In genomic region chr6:11585426-11586016, GRCh38 we compare ENCODE assay signal across 9 cellular contexts. TPM values are rescaled to one million over a fixed set of nuclear protein-coding genes. Genes with fewer than 3 reads are reported as not detected.
DNase-seq lines count a peak whose midpoint lies in the region; ATAC-seq and TF ChIP-seq lines count a peak whose summit lies in the region.
"Had no signal": no experiment of that assay in that cellular context is flagged by ENCODE, and none has a peak within 500 bp of the region (broad histone marks: within the 10 kb centered on the region; RNA-seq: fewer than 3 reads in every experiment).

No MANE protein-coding gene starts in this region.

- POLR2A ChIA-PET in activated CD8-positive, alpha-beta T cell treated with anti-CD3 and anti-CD28 coated beads for 36 hours (lab: Charles Lee) = no interaction called here
- POLR2A ChIA-PET in activated CD8-positive, alpha-beta T cell treated with anti-CD3 and anti-CD28 coated beads, Interleukin-2, amount 10 ng/mL, durations not matched to agents 7 days and 5 days (lab: Charles Lee) = interaction anchor here (0.6 kb wide), 1 partner anchor 1180 kb away, joined by 3 read pairs; no protein-coding TSS in a partner anchor

- H3K4me1 ChIP-seq in lung (ENCODE audit: control insufficient read depth in 2 of 2, insufficient read depth in 2 of 2, low read length in 2 of 2) = peaks cover 0 to 2% of the 10 kb centered on the region in 2 donors

- ATAC-seq in activated CD8-positive, alpha-beta T cell treated with anti-CD3 and anti-CD28 coated beads for 36 hours = no peak
- ATAC-seq in activated CD8-positive, alpha-beta T cell treated with anti-CD3 and anti-CD28 coated beads, Interleukin-2, amount 10 ng/mL, durations not matched to agents 7 days and 5 days = no peak
- ATAC-seq in lung (ENCODE audit: insufficient read depth, low FRiP score) (no peak), GM18907 (IDR thresholded peaks at IDR 0.05; ENCODE audit: unreplicated experiment) (no peak), GM19351 (IDR thresholded peaks at IDR 0.05; ENCODE audit: unreplicated experiment) (no peak)

- H3K9me3 ChIP-seq in lung (ENCODE audit: control insufficient read depth in 2 of 2, insufficient read depth in 1 of 2, low read length in 1 of 2) = no peaks in the 10 kb centered on the region

- no peak overlapping the region for H3K4me3 ChIP-seq in lung

- H3K36me3 Mint-ChIP-seq in activated CD8-positive, alpha-beta T cell treated with anti-CD3 and anti-CD28 coated beads for 36 hours (ENCODE audit: low read depth) = no peaks in the 10 kb centered on the region
- no peaks in the 10 kb centered on the region for H3K36me3 Mint-ChIP-seq in activated CD8-positive, alpha-beta T cell treated with anti-CD3 and anti-CD28 coated beads, Interleukin-2, amount 10 ng/mL, durations not matched to agents 7 days and 5 days (ENCODE audit: low read depth)
- H3K36me3 Mint-ChIP-seq in brain = no peaks in the 10 kb centered on the region
- H3K36me3 Mint-ChIP-seq: activated naive CD8-positive, alpha-beta T cell treated with anti-CD3 and anti-CD28 coated beads, Interleukin-2, amount 10 ng/mL, durations not matched to agents 7 days and 5 days had no signal

- no peak for DNase-seq in activated CD8-positive, alpha-beta T cell treated with anti-CD3 and anti-CD28 coated beads for 36 hours
- no peak for DNase-seq in activated CD8-positive, alpha-beta T cell treated with anti-CD3 and anti-CD28 coated beads, Interleukin-2, amount 10 ng/mL, durations not matched to agents 7 days and 5 days
- DNase-seq in NCI-H1694 (lab: John Stamatoyannopoulos, UW) (peak; percentile 24), lung (ENCODE audit: low spot score) (no peak), COLO668 (lab: John Stamatoyannopoulos, UW; ENCODE audit: unreplicated experiment) (no peak)
- DNase-seq: activated naive CD8-positive, alpha-beta T cell treated with anti-CD3 and anti-CD28 coated beads, Interleukin-2, amount 10 ng/mL, durations not matched to agents 7 days and 5 days had no signal

- H3K9me3 Mint-ChIP-seq in activated CD8-positive, alpha-beta T cell treated with anti-CD3 and anti-CD28 coated beads for 36 hours = no peaks in the 10 kb centered on the region
- no peaks in the 10 kb centered on the region for H3K9me3 Mint-ChIP-seq in activated CD8-positive, alpha-beta T cell treated with anti-CD3 and anti-CD28 coated beads, Interleukin-2, amount 10 ng/mL, durations not matched to agents 7 days and 5 days (ENCODE audit: insufficient read depth)
- H3K9me3 Mint-ChIP-seq in brain = peaks cover 0 to under 1% (median 0%) of the 10 kb centered on the region in 5 experiments
- H3K9me3 Mint-ChIP-seq: activated naive CD8-positive, alpha-beta T cell treated with anti-CD3 and anti-CD28 coated beads, Interleukin-2, amount 10 ng/mL, durations not matched to agents 7 days and 5 days had no signal

- WGBS in lung, 2 donors = 17 to 33% methylated on average over 1 of the region's 1 CpG

- peak; percentile 61 for TF ChIP-seq CTCF in activated CD8-positive, alpha-beta T cell treated with anti-CD3 and anti-CD28 coated beads for 36 hours (IDR thresholded peaks at IDR 0.05)
- peak; percentile 76 to 85 for TF ChIP-seq CTCF in brain (conservative IDR thresholded peaks at IDR 0.05)
- TF ChIP-seq CTCF in lung (IDR thresholded peaks at IDR 0.05; ENCODE audit: control extremely low read depth, extremely low read depth) = peak; percentile 43

- no peaks in the 10 kb centered on the region for H3K36me3 ChIP-seq in lung (ENCODE audit: control insufficient read depth in 2 of 2, insufficient read depth in 2 of 2, low read length in 2 of 2)

- intact Hi-C loops in activated CD8-positive, alpha-beta T cell treated with anti-CD3 and anti-CD28 coated beads for 36 hours (cut with micrococcal nuclease) = loop anchor here (5.0 kb wide), 1 partner anchor 1022 kb away; no protein-coding TSS in a partner anchor

- CTCF ChIA-PET in activated CD8-positive, alpha-beta T cell treated with anti-CD3 and anti-CD28 coated beads for 36 hours (lab: Charles Lee) = interaction anchor here (0.7 to 2.7 kb wide), 12 partner anchors 8 to 1021 kb away, joined by 3 to 10 read pairs (median 4); partner anchors contain the start of gene EDN1
- CTCF ChIA-PET in activated CD8-positive, alpha-beta T cell treated with anti-CD3 and anti-CD28 coated beads, Interleukin-2, amount 10 ng/mL, durations not matched to agents 7 days and 5 days (lab: Charles Lee) = interaction anchor here (1.1 to 2.4 kb wide), 4 partner anchors 10 to 704 kb away, joined by 3 to 9 read pairs (median 4); partner anchors contain the start of gene EDN1

- H3K4me3 Mint-ChIP-seq in activated CD8-positive, alpha-beta T cell treated with anti-CD3 and anti-CD28 coated beads for 36 hours = no peak overlapping the region
- no peak overlapping the region for H3K4me3 Mint-ChIP-seq in activated CD8-positive, alpha-beta T cell treated with anti-CD3 and anti-CD28 coated beads, Interleukin-2, amount 10 ng/mL, durations not matched to agents 7 days and 5 days
- no peak overlapping the region for H3K4me3 Mint-ChIP-seq in brain
- H3K4me3 Mint-ChIP-seq: activated naive CD8-positive, alpha-beta T cell treated with anti-CD3 and anti-CD28 coated beads, Interleukin-2, amount 10 ng/mL, durations not matched to agents 7 days and 5 days had no signal

- peaks cover 4% of the 10 kb centered on the region for H3K27me3 Mint-ChIP-seq in activated CD8-positive, alpha-beta T cell treated with anti-CD3 and anti-CD28 coated beads for 36 hours
- peaks cover 8% of the 10 kb centered on the region for H3K27me3 Mint-ChIP-seq in activated CD8-positive, alpha-beta T cell treated with anti-CD3 and anti-CD28 coated beads, Interleukin-2, amount 10 ng/mL, durations not matched to agents 7 days and 5 days (ENCODE audit: low read depth)
- peaks cover 3% of the 10 kb centered on the region for H3K27me3 Mint-ChIP-seq in brain

- no peaks in the 10 kb centered on the region for H3K4me1 Mint-ChIP-seq in activated CD8-positive, alpha-beta T cell treated with anti-CD3 and anti-CD28 coated beads for 36 hours (ENCODE audit: low read depth)
- H3K4me1 Mint-ChIP-seq in activated CD8-positive, alpha-beta T cell treated with anti-CD3 and anti-CD28 coated beads, Interleukin-2, amount 10 ng/mL, durations not matched to agents 7 days and 5 days (ENCODE audit: low read depth) = no peaks in the 10 kb centered on the region
- H3K4me1 Mint-ChIP-seq in brain = no peaks in the 10 kb centered on the region
- H3K4me1 Mint-ChIP-seq: activated naive CD8-positive, alpha-beta T cell treated with anti-CD3 and anti-CD28 coated beads, Interleukin-2, amount 10 ng/mL, durations not matched to agents 7 days and 5 days had no signal

- H3K27ac Mint-ChIP-seq in activated CD8-positive, alpha-beta T cell treated with anti-CD3 and anti-CD28 coated beads for 36 hours = no peak overlapping the region
- no peak overlapping the region for H3K27ac Mint-ChIP-seq in activated CD8-positive, alpha-beta T cell treated with anti-CD3 and anti-CD28 coated beads, Interleukin-2, amount 10 ng/mL, durations not matched to agents 7 days and 5 days
- peak overlapping the region in 2 of 5 experiments; percentile 37 to 42 for H3K27ac Mint-ChIP-seq in brain
- H3K27ac Mint-ChIP-seq: activated naive CD8-positive, alpha-beta T cell treated with anti-CD3 and anti-CD28 coated beads, Interleukin-2, amount 10 ng/mL, durations not matched to agents 7 days and 5 days had no signal

- no peak overlapping the region for H3K27ac ChIP-seq in lung (ENCODE audit: low read depth in 1 of 2, low read length in 1 of 2)

- H3K27me3 ChIP-seq in lung (ENCODE audit: control insufficient read depth, insufficient read depth) = no peaks in the 10 kb centered on the region

RNA-seq across cellular contexts. Expression of gene TMEM170B, which starts 48.0 kb away (rescaled TPM):
- total RNA-seq in activated CD8-positive, alpha-beta T cell treated with anti-CD3 and anti-CD28 coated beads for 36 hours = 1 to 10 TPM; 1.8 to 1.9 TPM
- total RNA-seq in activated CD8-positive, alpha-beta T cell treated with anti-CD3 and anti-CD28 coated beads, Interleukin-2, amount 10 ng/mL, durations not matched to agents 7 days and 5 days = under 1 TPM; 0.89 to 0.95 TPM
- 2.7 TPM for polyA plus RNA-seq in brain (ENCODE audit: insufficient read depth, low read depth, low replicate concordance)
- total RNA-seq in lung = 1 to 10 TPM; 6.6 to 9.2 TPM
- polyA plus RNA-seq in lung = 1 to 10 TPM; 2.2 to 2.6 TPM
